Comparison of ENCODE assay signal across 30 cellular contexts in the genomic region with DNA sequence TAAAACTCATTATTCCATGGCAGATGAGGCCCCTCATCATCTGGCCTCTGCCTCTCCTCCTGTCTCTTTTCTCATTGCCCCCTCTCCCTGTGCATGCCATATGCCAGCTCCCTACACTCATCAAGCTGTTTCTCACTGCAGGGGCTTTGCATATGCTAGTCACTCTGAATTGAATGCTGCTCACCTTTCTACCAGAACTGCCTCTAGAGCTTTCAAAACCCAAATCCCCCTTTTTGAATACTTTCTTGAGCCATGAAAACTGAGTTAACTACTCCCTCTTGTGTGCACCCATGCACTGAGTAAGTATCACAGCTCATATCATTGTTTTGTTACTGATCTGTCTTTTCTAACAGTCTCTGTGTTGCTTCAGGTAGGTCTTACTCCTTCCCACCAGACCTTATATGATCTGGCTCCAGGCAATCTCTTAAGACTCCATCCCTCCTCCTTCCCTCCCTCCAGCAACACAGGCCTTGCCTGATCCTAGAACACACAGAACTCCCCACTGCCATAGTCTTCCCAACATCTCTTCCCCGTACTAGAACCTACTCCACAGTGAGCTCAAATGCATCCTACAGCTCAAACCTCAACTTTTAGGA.
A peak's percentile ranks its signal among the peaks of the same experiment; 100 is the strongest.
DNase-seq lines count a peak whose midpoint lies in the region; ATAC-seq, FAIRE-seq and TF ChIP-seq lines count a peak whose summit lies in the region.
"Had no signal": no experiment of that assay in that cellular context is flagged by ENCODE, and none has a peak within 500 bp of the region (broad histone marks: within the 10 kb centered on the region; RNA-seq: fewer than 3 reads in every experiment).

No MANE protein-coding gene starts in this region.

- in situ Hi-C loops in GM12878 (cut with MboI), result no loop called here

- H3K27ac ChIP-seq in SK-N-SH (ENCODE audit: low read depth in 2 of 2, low read length in 1 of 2) (peak overlapping the region in 1 of 2 experiments; percentile 97; a peak in 2 of 4 replicates), GM12878 (ENCODE audit: control insufficient read depth, insufficient read depth) (no peak overlapping the region), neural cell (ENCODE audit: low read length) (no peak overlapping the region), dorsolateral prefrontal cortex (peak overlapping the region in 1 of 59 donors; percentile 30)
- H3K27ac ChIP-seq: adrenal gland, gastroesophageal sphincter, hepatocyte, SK-N-MC, stomach, uterus had no signal

- H3K4me3 ChIP-seq in SK-N-SH (ENCODE audit: low read depth in 2 of 2, low read length in 1 of 2) (no peak overlapping the region), GM12878 (no peak overlapping the region), neural cell (ENCODE audit: low read length) (no peak overlapping the region), dorsolateral prefrontal cortex (no peak overlapping the region)
- H3K4me3 ChIP-seq: adrenal gland, gastroesophageal sphincter, hepatocyte, SK-N-MC, stomach, uterus had no signal

- intact Hi-C loops in GM12878 (cut with micrococcal nuclease; ENCODE audit: unreplicated experiment), result no loop called here
- intact Hi-C loops in Calu3 (cut with micrococcal nuclease; ENCODE audit: unreplicated experiment), result no loop called here
- intact Hi-C loops in dorsolateral prefrontal cortex (cut with DNase I), result no loop called here

- H3K4me1 Mint-ChIP-seq in Calu3 (ENCODE audit: low read depth, unreplicated experiment), result no peaks in the 10 kb centered on the region
- H3K4me1 Mint-ChIP-seq in activated T-cell treated with anti-CD3 and anti-CD28 coated beads, Interleukin-2, amount 50 U/mL, for 24 hours (ENCODE audit: low read depth), result no peaks in the 10 kb centered on the region
- H3K4me1 Mint-ChIP-seq: central memory CD8-positive, alpha-beta T cell had no signal

- RAD21 ChIA-PET in GM12878 (lab: Charles Lee; ENCODE audit: unreplicated experiment), result no interaction called here

- peaks cover 0 to under 1% of the 10 kb centered on the region in 2 experiments for H3K36me3 ChIP-seq in SK-N-SH (replicated peaks in 1 of 2; ENCODE audit: control insufficient read depth in 1 of 2, insufficient read depth in 2 of 2, low read length in 1 of 2)
- H3K36me3 ChIP-seq in GM12878 (ENCODE audit: control insufficient read depth in 2 of 2, insufficient read depth in 2 of 2, low read length in 1 of 2), result no peaks in the 10 kb centered on the region
- H3K36me3 ChIP-seq in neural cell (ENCODE audit: insufficient read depth, low read length), result no peaks in the 10 kb centered on the region
- H3K36me3 ChIP-seq: adrenal gland, gastroesophageal sphincter, stomach, uterus had no signal

- no peak overlapping the region for H3K4me3 Mint-ChIP-seq in Calu3 (ENCODE audit: low read depth, unreplicated experiment)
- no peak overlapping the region for H3K4me3 Mint-ChIP-seq in activated T-cell treated with anti-CD3 and anti-CD28 coated beads, Interleukin-2, amount 50 U/mL, for 24 hours
- H3K4me3 Mint-ChIP-seq: activated CD4-positive, alpha-beta memory T cell treated with anti-CD3 and anti-CD28 coated beads for 36 hours; activated T-helper 1 cell treated with anti-CD3 and anti-CD28 coated beads, Interleukin-12 subunit alpha, Interleukin-12 subunit beta, Interleukin-2, Interleukin-4 antibody, amounts not matched to agents 30 ng/mL and 10 ng/mL and 1 ng/mL, durations not matched to agents 14 hours and 24 hours and 36 hours; central memory CD8-positive, alpha-beta T cell; natural killer cell treated with Interleukin-12 subunit alpha and Interleukin-12 subunit beta and Interleukin-15 and Interleukin-18, amount 100 ng/mL, for 72 hours; T-helper 1 cell treated with Interleukin-12 subunit alpha and Interleukin-12 subunit beta and Interleukin-4 antibody, amounts not matched to agents 30 μg/mL and 1 μg/mL, for 36 hours had no signal

- SMC1A ChIA-PET in GM12878 (lab: Charles Lee; ENCODE audit: uncharacterized antibody, unreplicated experiment), result interaction anchor here (1.3 kb wide), 1 partner anchor 21 kb away, joined by 3 read pairs; no protein-coding TSS in a partner anchor

- no TSS peak for BruUV-seq in GM12878 (replicated peaks; lab: Mats Ljungman, UMichigan)
- no TSS peak for BruUV-seq in Calu3 (replicated peaks; lab: Mats Ljungman, UMichigan)

- no peaks in the 10 kb centered on the region for H3K9me2 ChIP-seq in SK-N-SH
- H3K9me2 ChIP-seq in neural cell (ENCODE audit: insufficient read depth, low read length), result no peaks in the 10 kb centered on the region

- DNase-seq in SK-N-SH, result no peak
- DNase-seq in NCI-H2171 treated with DMSO at 0.1 percent for 48 hours (lab: John Stamatoyannopoulos, UW), result peak; percentile 90
- no peak for DNase-seq in GM12878 (ENCODE audit: low read depth, low spot score)
- no peak for DNase-seq in Calu3
- no peak for DNase-seq in dorsolateral prefrontal cortex
- no peak for DNase-seq in activated T-cell treated with anti-CD3 and anti-CD28 coated beads, Interleukin-2, amount 50 U/mL, for 24 hours
- DNase-seq: activated CD4-positive, alpha-beta memory T cell treated with anti-CD3 and anti-CD28 coated beads for 36 hours; activated CD4-positive, CD25-positive, alpha-beta regulatory T cell treated with anti-CD3 and anti-CD28 coated beads, Interleukin-2, amount 50 U/mL, for 72 hours; activated CD8-positive, alpha-beta memory T cell treated with anti-CD3 and anti-CD28 coated beads, Interleukin-2, amount 50 U/mL, for 4 hours; activated naive CD4-positive, alpha-beta T cell treated with Interleukin-2 at 50 U/mL for 16 hours; adrenal gland; EL; left colon; NCI-H146; NCI-H774; OCI-M1; stimulated activated CD4-positive, alpha-beta T cell treated with anti-CD3 and anti-CD28 coated beads, Interleukin-4, amount 100 ng/mL, for 1 hour; stomach; uterus had no signal

- H3K9ac ChIP-seq in SK-N-SH, result no peak overlapping the region
- no peak overlapping the region for H3K9ac ChIP-seq in GM12878 (ENCODE audit: control insufficient read depth, insufficient read depth, low read length)
- H3K9ac ChIP-seq in neural cell (ENCODE audit: low read length), result no peak overlapping the region

- H3K27ac Mint-ChIP-seq in Calu3 (ENCODE audit: unreplicated experiment), result no peak overlapping the region
- no peak overlapping the region for H3K27ac Mint-ChIP-seq in activated T-cell treated with anti-CD3 and anti-CD28 coated beads, Interleukin-2, amount 50 U/mL, for 24 hours
- H3K27ac Mint-ChIP-seq: activated CD4-positive, alpha-beta memory T cell treated with anti-CD3 and anti-CD28 coated beads for 36 hours; activated T-helper 1 cell treated with anti-CD3 and anti-CD28 coated beads, Interleukin-12 subunit alpha, Interleukin-12 subunit beta, Interleukin-2, Interleukin-4 antibody, amounts not matched to agents 30 ng/mL and 10 ng/mL and 1 ng/mL, durations not matched to agents 14 hours and 24 hours and 36 hours; natural killer cell treated with Interleukin-12 subunit alpha and Interleukin-12 subunit beta and Interleukin-15 and Interleukin-18, amount 100 ng/mL, for 72 hours; T-helper 1 cell treated with Interleukin-12 subunit alpha and Interleukin-12 subunit beta and Interleukin-4 antibody, amounts not matched to agents 30 μg/mL and 1 μg/mL, for 36 hours had no signal

- H3K27me3 ChIP-seq in SK-N-SH (ENCODE audit: insufficient read depth) (no peaks in the 10 kb centered on the region), GM12878 (replicated peaks in 1 of 2; ENCODE audit: control insufficient read depth in 2 of 2, insufficient read depth in 2 of 2, low read length in 1 of 2) (no peaks in the 10 kb centered on the region; a peak in 1 of 4 replicates), neural cell (ENCODE audit: insufficient read depth, low read depth, low read length) (no peaks in the 10 kb centered on the region), dorsolateral prefrontal cortex (no peaks in the 10 kb centered on the region)
- H3K27me3 ChIP-seq: adrenal gland, gastroesophageal sphincter, stomach, uterus had no signal

- no peaks in the 10 kb centered on the region for H3K36me3 Mint-ChIP-seq in Calu3 (ENCODE audit: insufficient read depth, unreplicated experiment)
- H3K36me3 Mint-ChIP-seq in activated T-cell treated with anti-CD3 and anti-CD28 coated beads, Interleukin-2, amount 50 U/mL, for 24 hours (ENCODE audit: low read depth), result no peaks in the 10 kb centered on the region
- H3K36me3 Mint-ChIP-seq: activated CD4-positive, alpha-beta memory T cell treated with anti-CD3 and anti-CD28 coated beads for 36 hours; natural killer cell treated with Interleukin-12 subunit alpha and Interleukin-12 subunit beta and Interleukin-15 and Interleukin-18, amount 100 ng/mL, for 72 hours had no signal

- no peaks in the 10 kb centered on the region for H3K79me2 ChIP-seq in SK-N-SH (ENCODE audit: insufficient read depth)
- no peaks in the 10 kb centered on the region for H3K79me2 ChIP-seq in GM12878 (ENCODE audit: control insufficient read depth, insufficient read depth, low read length)
- no peaks in the 10 kb centered on the region for H3K79me2 ChIP-seq in neural cell (replicated peaks; ENCODE audit: insufficient read depth, low read length)
- H3K79me2 ChIP-seq: hepatocyte had no signal

- CTCF ChIA-PET in SK-N-SH (lab: Yijun Ruan, JAX) (interaction anchor here (0.7 to 2.4 kb wide), 17 partner anchors 9 to 362 kb away, joined by 3 to 20 read pairs (median 4); no protein-coding TSS in a partner anchor), GM12878 (lab: Yijun Ruan, JAX) (no interaction called here), Calu3 (lab: Charles Lee) (no interaction called here)

- peaks cover 0 to 19% of the 10 kb centered on the region in 2 experiments; a peak in 2 of 4 replicates for H3K4me1 ChIP-seq in SK-N-SH (ENCODE audit: control insufficient read depth in 1 of 2, insufficient read depth in 2 of 2, low read depth in 1 of 2, low read length in 1 of 2)
- H3K4me1 ChIP-seq in GM12878 (ENCODE audit: control insufficient read depth, insufficient read depth, low read length), result no peaks in the 10 kb centered on the region
- H3K4me1 ChIP-seq: adrenal gland, gastroesophageal sphincter, stomach, uterus had no signal

- H2AFZ ChIP-seq in SK-N-SH (ENCODE audit: low read depth) (no peak overlapping the region), GM12878 (ENCODE audit: control insufficient read depth, low read depth, low read length) (no peak overlapping the region), neural cell (ENCODE audit: low read depth, low read length) (no peak overlapping the region)
- H2AFZ ChIP-seq: hepatocyte had no signal

- 8% methylated on average over 1 of the region's 1 CpG for WGBS in SK-N-SH (ENCODE audit: low lambda C conversion rate)
- 0% methylated on average over 1 of the region's 1 CpG for WGBS in GM12878 (ENCODE audit: insufficient coverage, insufficient replicate concordance, low lambda C conversion rate, missing lambda C conversion rate)

- TF ChIP-seq CTCF in SK-N-SH (IDR thresholded peaks at IDR 0.05) (no peak), GM12878 (IDR thresholded peaks at IDR 0.05 in 2 of 3, conservative IDR thresholded peaks at IDR 0.05 in 1 of 3; ENCODE audit: control insufficient read depth in 2 of 3, extremely low read depth in 1 of 3, insufficient read depth in 1 of 3, low read depth in 3 of 3, low read length in 3 of 3) (no peak), neural cell (IDR thresholded peaks at IDR 0.05; ENCODE audit: poor library complexity, severe bottlenecking) (no peak), Calu3 (IDR thresholded peaks at IDR 0.05; ENCODE audit: unreplicated experiment) (no peak), dorsolateral prefrontal cortex (IDR thresholded peaks at IDR 0.05 in 54 of 56, conservative IDR thresholded peaks at IDR 0.05 in 2 of 56; ENCODE audit: low read depth in 1 of 56, partially characterized antibody in 56 of 56) (peak in 3 of 56 donors; percentile 7 to 31 (median 22))

- H3K27me3 Mint-ChIP-seq in Calu3 (ENCODE audit: unreplicated experiment), result no peaks in the 10 kb centered on the region
- H3K27me3 Mint-ChIP-seq in activated T-cell treated with anti-CD3 and anti-CD28 coated beads, Interleukin-2, amount 50 U/mL, for 24 hours, result no peaks in the 10 kb centered on the region
- H3K27me3 Mint-ChIP-seq: activated CD4-positive, alpha-beta memory T cell treated with anti-CD3 and anti-CD28 coated beads for 36 hours; central memory CD8-positive, alpha-beta T cell had no signal

- no peak for TF ChIP-seq POLR2A in GM12878 (IDR thresholded peaks at IDR 0.05; ENCODE audit: low read depth, low read length)

- H3K9me3 ChIP-seq in SK-N-SH, result no peaks in the 10 kb centered on the region
- no peaks in the 10 kb centered on the region for H3K9me3 ChIP-seq in GM12878 (replicated peaks; ENCODE audit: control insufficient read depth, insufficient read depth, low read length)
- H3K9me3 ChIP-seq in neural cell (ENCODE audit: low read length), result no peaks in the 10 kb centered on the region
- H3K9me3 ChIP-seq: adrenal gland, gastroesophageal sphincter, stomach, uterus had no signal

- H3K9me3 Mint-ChIP-seq in Calu3 (ENCODE audit: low read depth, unreplicated experiment), result peaks cover 3% of the 10 kb centered on the region
- peaks cover 4% of the 10 kb centered on the region for H3K9me3 Mint-ChIP-seq in activated T-cell treated with anti-CD3 and anti-CD28 coated beads, Interleukin-2, amount 50 U/mL, for 24 hours
- H3K9me3 Mint-ChIP-seq: activated CD4-positive, alpha-beta memory T cell treated with anti-CD3 and anti-CD28 coated beads for 36 hours; T-helper 1 cell treated with Interleukin-12 subunit alpha and Interleukin-12 subunit beta and Interleukin-4 antibody, amounts not matched to agents 30 μg/mL and 1 μg/mL, for 36 hours had no signal

- no peak for TF ChIP-seq EP300 in SK-N-SH (IDR thresholded peaks at IDR 0.05; ENCODE audit: borderline replicate concordance in 1 of 2, low read depth in 1 of 2, low read length in 1 of 2)
- no peak for TF ChIP-seq EP300 in GM12878 (IDR thresholded peaks at IDR 0.05; ENCODE audit: borderline replicate concordance in 1 of 2, control insufficient read depth in 1 of 2, low read depth in 2 of 2, low read length in 2 of 2)
- TF ChIP-seq EP300 in neural cell (conservative IDR thresholded peaks at IDR 0.05; ENCODE audit: poor library complexity, severe bottlenecking), result no peak

- TF ChIP-seq RAD21 in SK-N-SH (IDR thresholded peaks at IDR 0.05; ENCODE audit: low read length) (peak; percentile 61), GM12878 (IDR thresholded peaks at IDR 0.05; ENCODE audit: insufficient read depth, low read depth, low read length) (peak; percentile 13; the same call in 1 of the 2 replicates), neural cell (conservative IDR thresholded peaks at IDR 0.05) (peak; percentile 23)

- POLR2A ChIA-PET in SK-N-SH (lab: Yijun Ruan, JAX), result interaction anchor here (0.6 to 2.6 kb wide), 5 partner anchors 9 to 77 kb away, joined by 3 to 18 read pairs (median 3); no protein-coding TSS in a partner anchor
- POLR2A ChIA-PET in GM12878 (lab: Charles Lee), result no interaction called here

- ATAC-seq in SK-N-SH treated with all-trans-retinoic acid at 6 μM for 48 hours (no peak), GM12878 (no peak)
- ATAC-seq: gastroesophageal sphincter; left colon; natural killer cell treated with Interleukin-12 subunit alpha and Interleukin-12 subunit beta and Interleukin-15 and Interleukin-18, amount 100 ng/mL, for 72 hours had no signal

- no peak overlapping the region for H3K4me2 ChIP-seq in SK-N-SH
- H3K4me2 ChIP-seq in GM12878 (ENCODE audit: control insufficient read depth, insufficient read depth), result no peak overlapping the region
- no peak overlapping the region for H3K4me2 ChIP-seq in neural cell (ENCODE audit: low read length)
- H3K4me2 ChIP-seq: hepatocyte had no signal

- no peaks in the 10 kb centered on the region for H4K20me1 ChIP-seq in SK-N-SH (ENCODE audit: insufficient read depth)
- no peaks in the 10 kb centered on the region for H4K20me1 ChIP-seq in GM12878 (ENCODE audit: control insufficient read depth, insufficient read depth)
- H4K20me1 ChIP-seq in neural cell (ENCODE audit: insufficient read depth), result no peaks in the 10 kb centered on the region

- no peak for FAIRE-seq in GM12878 (lab: Jason Lieb, UNC)
- FAIRE-seq: A204.1, GM12891 had no signal

- no peaks in the 10 kb centered on the region for H3F3A ChIP-seq in SK-N-SH (replicated peaks; ENCODE audit: insufficient read depth)
- H3F3A ChIP-seq in neural cell (ENCODE audit: insufficient read depth, low read length, poor library complexity, severe bottlenecking), result no peaks in the 10 kb centered on the region
